1 cellular context compared by ENCODE assay signal in the genomic region with DNA sequence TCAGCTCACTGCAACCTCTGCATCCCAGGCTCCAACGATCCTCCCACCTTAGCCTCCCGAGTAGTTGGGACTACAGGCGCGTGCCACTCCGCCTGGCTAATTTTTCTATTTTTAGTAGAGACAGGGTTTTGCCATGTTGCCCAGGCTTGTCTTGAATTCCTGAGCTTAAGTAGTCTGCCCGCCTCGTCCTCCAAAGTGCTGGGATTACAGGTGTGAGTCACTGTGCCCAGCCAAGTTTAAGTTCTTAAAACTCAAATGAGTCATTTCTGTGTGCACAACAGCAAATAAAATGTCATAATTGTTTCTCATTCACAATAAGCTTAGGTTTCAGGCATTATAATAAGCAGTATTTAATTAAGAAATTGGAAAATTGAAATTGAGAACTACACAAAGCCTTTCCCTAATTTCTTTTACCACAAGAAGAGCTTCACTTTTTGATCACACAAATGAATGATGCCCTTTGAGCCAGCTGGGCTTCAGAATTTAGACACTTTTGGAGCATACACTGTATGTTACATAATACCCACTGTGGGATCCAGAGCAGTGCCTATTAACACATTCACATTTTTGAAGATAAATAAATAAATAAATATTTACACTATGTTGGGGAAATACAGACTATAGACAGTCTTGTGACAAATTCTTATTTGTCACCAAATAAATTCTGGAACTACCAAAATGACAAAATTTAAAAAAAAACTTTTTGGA.
A peak's percentile ranks its signal among the peaks of the same experiment; 100 is the strongest.
TF ChIP-seq lines count a peak whose summit lies in the region.

No MANE protein-coding gene starts in this region.

TF ChIP-seq in HEK293, 187 proteins besides CTCF, POLR2A, EP300 and RAD21 (continued from another document and continues in another):
- TF ChIP-seq, protein P1, sequence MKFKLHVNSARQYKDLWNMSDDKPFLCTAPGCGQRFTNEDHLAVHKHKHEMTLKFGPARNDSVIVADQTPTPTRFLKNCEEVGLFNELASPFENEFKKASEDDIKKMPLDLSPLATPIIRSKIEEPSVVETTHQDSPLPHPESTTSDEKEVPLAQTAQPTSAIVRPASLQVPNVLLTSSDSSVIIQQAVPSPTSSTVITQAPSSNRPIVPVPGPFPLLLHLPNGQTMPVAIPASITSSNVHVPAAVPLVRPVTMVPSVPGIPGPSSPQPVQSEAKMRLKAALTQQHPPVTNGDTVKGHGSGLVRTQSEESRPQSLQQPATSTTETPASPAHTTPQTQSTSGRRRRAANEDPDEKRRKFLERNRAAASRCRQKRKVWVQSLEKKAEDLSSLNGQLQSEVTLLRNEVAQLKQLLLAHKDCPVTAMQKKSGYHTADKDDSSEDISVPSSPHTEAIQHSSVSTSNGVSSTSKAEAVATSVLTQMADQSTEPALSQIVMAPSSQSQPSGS (tag by site-specific recombination; IDR thresholded peaks at IDR 0.05; ENCODE audit: low read depth) = no peak
- TF ChIP-seq, protein P2, sequence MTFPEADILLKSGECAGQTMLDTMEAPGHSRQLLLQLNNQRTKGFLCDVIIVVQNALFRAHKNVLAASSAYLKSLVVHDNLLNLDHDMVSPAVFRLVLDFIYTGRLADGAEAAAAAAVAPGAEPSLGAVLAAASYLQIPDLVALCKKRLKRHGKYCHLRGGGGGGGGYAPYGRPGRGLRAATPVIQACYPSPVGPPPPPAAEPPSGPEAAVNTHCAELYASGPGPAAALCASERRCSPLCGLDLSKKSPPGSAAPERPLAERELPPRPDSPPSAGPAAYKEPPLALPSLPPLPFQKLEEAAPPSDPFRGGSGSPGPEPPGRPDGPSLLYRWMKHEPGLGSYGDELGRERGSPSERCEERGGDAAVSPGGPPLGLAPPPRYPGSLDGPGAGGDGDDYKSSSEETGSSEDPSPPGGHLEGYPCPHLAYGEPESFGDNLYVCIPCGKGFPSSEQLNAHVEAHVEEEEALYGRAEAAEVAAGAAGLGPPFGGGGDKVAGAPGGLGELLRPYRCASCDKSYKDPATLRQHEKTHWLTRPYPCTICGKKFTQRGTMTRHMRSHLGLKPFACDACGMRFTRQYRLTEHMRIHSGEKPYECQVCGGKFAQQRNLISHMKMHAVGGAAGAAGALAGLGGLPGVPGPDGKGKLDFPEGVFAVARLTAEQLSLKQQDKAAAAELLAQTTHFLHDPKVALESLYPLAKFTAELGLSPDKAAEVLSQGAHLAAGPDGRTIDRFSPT (tag by site-specific recombination; IDR thresholded peaks at IDR 0.05) = peak; percentile 94
- no peak for TF ChIP-seq ZNF202 (tag by site-specific recombination; IDR thresholded peaks at IDR 0.05; ENCODE audit: borderline replicate concordance)
- TF ChIP-seq, protein P3, sequence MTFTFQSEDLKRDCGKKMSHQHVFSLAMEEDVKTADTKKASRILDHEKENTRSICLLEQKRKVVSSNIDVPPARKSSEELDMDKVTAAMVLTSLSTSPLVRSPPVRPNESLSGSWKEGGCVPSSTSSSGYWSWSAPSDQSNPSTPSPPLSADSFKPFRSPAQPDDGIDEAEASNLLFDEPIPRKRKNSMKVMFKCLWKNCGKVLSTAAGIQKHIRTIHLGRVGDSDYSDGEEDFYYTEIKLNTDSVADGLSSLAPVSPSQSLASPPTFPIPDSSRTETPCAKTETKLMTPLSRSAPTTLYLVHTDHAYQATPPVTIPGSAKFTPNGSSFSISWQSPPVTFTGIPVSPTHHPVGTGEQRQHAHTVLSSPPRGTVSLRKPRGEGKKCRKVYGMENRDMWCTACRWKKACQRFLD (tag by site-specific recombination; IDR thresholded peaks at IDR 0.05) = no peak
- TF ChIP-seq ZNF175 (tag by site-specific recombination; IDR thresholded peaks at IDR 0.05) = no peak
- TF ChIP-seq ZNF302 (tag by site-specific recombination; IDR thresholded peaks at IDR 0.05; ENCODE audit: low read depth) = no peak
- no peak for TF ChIP-seq ZNF561 (tag by site-specific recombination; IDR thresholded peaks at IDR 0.05; ENCODE audit: borderline replicate concordance)
- no peak for TF ChIP-seq ZNF416 (tag by site-specific recombination; IDR thresholded peaks at IDR 0.05)
- no peak for TF ChIP-seq ZIC2 (tag by site-specific recombination; IDR thresholded peaks at IDR 0.05)
- TF ChIP-seq, protein P4, sequence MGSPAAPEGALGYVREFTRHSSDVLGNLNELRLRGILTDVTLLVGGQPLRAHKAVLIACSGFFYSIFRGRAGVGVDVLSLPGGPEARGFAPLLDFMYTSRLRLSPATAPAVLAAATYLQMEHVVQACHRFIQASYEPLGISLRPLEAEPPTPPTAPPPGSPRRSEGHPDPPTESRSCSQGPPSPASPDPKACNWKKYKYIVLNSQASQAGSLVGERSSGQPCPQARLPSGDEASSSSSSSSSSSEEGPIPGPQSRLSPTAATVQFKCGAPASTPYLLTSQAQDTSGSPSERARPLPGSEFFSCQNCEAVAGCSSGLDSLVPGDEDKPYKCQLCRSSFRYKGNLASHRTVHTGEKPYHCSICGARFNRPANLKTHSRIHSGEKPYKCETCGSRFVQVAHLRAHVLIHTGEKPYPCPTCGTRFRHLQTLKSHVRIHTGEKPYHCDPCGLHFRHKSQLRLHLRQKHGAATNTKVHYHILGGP (tag by site-specific recombination; IDR thresholded peaks at IDR 0.05) = no peak
- no peak for TF ChIP-seq ZNF157 (tag by site-specific recombination; IDR thresholded peaks at IDR 0.05)
- no peak for TF ChIP-seq ZNF777 (tag by site-specific recombination; IDR thresholded peaks at IDR 0.05; ENCODE audit: borderline replicate concordance)
- peak; percentile 89 for TF ChIP-seq SCRT2 (tag by site-specific recombination; IDR thresholded peaks at IDR 0.05)
- no peak for TF ChIP-seq ZNF571 (tag by site-specific recombination; IDR thresholded peaks at IDR 0.05)
- TF ChIP-seq ZNF169 (tag by site-specific recombination; IDR thresholded peaks at IDR 0.05) = no peak
- TF ChIP-seq ZFP3 (tag by site-specific recombination; IDR thresholded peaks at IDR 0.05; ENCODE audit: low read depth) = no peak
- TF ChIP-seq ZBTB48 (tag by site-specific recombination; IDR thresholded peaks at IDR 0.05) = no peak
- TF ChIP-seq ZNF140 (tag by site-specific recombination; IDR thresholded peaks at IDR 0.05) = no peak
- TF ChIP-seq ZNF266 (tag by site-specific recombination; IDR thresholded peaks at IDR 0.05; ENCODE audit: low read depth) = no peak
- TF ChIP-seq ZBTB21 (tag by site-specific recombination; IDR thresholded peaks at IDR 0.05) = 0 out of 2 replicates have a peak, but pooled peaks have one; percentile 28
- TF ChIP-seq, protein P5, sequence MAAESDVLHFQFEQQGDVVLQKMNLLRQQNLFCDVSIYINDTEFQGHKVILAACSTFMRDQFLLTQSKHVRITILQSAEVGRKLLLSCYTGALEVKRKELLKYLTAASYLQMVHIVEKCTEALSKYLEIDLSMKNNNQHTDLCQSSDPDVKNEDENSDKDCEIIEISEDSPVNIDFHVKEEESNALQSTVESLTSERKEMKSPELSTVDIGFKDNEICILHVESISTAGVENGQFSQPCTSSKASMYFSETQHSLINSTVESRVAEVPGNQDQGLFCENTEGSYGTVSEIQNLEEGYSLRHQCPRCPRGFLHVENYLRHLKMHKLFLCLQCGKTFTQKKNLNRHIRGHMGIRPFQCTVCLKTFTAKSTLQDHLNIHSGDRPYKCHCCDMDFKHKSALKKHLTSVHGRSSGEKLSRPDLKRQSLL (tag by site-specific recombination; IDR thresholded peaks at IDR 0.05) = no peak
- TF ChIP-seq ZNF473 (tag by site-specific recombination; IDR thresholded peaks at IDR 0.05) = no peak
- TF ChIP-seq ZFP69B (tag by site-specific recombination; IDR thresholded peaks at IDR 0.05) = peak; percentile 68; the same call in 1 of the 2 replicates
- TF ChIP-seq ZNF292 (tag by site-specific recombination; IDR thresholded peaks at IDR 0.05; ENCODE audit: borderline replicate concordance, low read depth) = no peak
- TF ChIP-seq ZNF16 (tag by site-specific recombination; IDR thresholded peaks at IDR 0.05; ENCODE audit: low read depth) = no peak
- no peak for TF ChIP-seq ZNF621 (tag by site-specific recombination; IDR thresholded peaks at IDR 0.05)
- TF ChIP-seq, protein P6, sequence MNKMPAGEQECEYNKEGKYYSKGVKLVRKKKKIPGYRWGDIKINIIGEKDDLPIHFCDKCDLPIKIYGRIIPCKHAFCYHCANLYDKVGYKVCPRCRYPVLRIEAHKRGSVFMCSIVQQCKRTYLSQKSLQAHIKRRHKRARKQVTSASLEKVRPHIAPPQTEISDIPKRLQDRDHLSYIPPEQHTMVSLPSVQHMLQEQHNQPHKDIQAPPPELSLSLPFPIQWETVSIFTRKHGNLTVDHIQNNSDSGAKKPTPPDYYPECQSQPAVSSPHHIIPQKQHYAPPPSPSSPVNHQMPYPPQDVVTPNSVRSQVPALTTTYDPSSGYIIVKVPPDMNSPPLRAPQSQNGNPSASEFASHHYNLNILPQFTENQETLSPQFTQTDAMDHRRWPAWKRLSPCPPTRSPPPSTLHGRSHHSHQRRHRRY (tag by site-specific recombination; IDR thresholded peaks at IDR 0.05) = no peak
- no peak for TF ChIP-seq ZNF114 (tag by site-specific recombination; IDR thresholded peaks at IDR 0.05)
- TF ChIP-seq EGR2 (tag by site-specific recombination; IDR thresholded peaks at IDR 0.05; ENCODE audit: low read depth) = no peak
- no peak for TF ChIP-seq ZNF223 (tag by site-specific recombination; IDR thresholded peaks at IDR 0.05)
- TF ChIP-seq, protein P7, sequence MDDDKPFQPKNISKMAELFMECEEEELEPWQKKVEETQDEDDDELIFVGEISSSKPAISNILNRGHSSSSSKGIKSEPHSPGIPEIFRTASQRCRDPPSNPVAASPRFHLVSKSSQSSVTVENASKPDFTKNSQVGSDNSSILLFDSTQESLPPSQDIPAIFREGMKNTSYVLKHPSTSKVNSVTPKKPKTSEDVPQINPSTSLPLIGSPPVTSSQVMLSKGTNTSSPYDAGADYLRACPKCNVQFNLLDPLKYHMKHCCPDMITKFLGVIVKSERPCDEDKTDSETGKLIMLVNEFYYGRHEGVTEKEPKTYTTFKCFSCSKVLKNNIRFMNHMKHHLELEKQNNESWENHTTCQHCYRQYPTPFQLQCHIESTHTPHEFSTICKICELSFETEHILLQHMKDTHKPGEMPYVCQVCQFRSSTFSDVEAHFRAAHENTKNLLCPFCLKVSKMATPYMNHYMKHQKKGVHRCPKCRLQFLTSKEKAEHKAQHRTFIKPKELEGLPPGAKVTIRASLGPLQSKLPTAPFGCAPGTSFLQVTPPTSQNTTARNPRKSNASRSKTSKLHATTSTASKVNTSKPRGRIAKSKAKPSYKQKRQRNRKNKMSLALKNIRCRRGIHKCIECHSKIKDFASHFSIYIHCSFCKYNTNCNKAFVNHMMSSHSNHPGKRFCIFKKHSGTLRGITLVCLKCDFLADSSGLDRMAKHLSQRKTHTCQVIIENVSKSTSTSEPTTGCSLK (tag by site-specific recombination; IDR thresholded peaks at IDR 0.05) = no peak
- TF ChIP-seq ZBTB7A (tag by site-specific recombination; IDR thresholded peaks at IDR 0.05; ENCODE audit: low read depth) = no peak
- TF ChIP-seq, protein P8, sequence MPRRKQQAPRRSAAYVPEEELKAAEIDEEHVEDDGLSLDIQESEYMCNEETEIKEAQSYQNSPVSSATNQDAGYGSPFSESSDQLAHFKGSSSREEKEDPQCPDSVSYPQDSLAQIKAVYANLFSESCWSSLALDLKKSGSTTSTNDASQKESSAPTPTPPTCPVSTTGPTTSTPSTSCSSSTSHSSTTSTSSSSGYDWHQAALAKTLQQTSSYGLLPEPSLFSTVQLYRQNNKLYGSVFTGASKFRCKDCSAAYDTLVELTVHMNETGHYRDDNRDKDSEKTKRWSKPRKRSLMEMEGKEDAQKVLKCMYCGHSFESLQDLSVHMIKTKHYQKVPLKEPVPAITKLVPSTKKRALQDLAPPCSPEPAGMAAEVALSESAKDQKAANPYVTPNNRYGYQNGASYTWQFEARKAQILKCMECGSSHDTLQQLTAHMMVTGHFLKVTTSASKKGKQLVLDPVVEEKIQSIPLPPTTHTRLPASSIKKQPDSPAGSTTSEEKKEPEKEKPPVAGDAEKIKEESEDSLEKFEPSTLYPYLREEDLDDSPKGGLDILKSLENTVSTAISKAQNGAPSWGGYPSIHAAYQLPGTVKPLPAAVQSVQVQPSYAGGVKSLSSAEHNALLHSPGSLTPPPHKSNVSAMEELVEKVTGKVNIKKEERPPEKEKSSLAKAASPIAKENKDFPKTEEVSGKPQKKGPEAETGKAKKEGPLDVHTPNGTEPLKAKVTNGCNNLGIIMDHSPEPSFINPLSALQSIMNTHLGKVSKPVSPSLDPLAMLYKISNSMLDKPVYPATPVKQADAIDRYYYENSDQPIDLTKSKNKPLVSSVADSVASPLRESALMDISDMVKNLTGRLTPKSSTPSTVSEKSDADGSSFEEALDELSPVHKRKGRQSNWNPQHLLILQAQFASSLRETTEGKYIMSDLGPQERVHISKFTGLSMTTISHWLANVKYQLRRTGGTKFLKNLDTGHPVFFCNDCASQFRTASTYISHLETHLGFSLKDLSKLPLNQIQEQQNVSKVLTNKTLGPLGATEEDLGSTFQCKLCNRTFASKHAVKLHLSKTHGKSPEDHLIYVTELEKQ (tag by site-specific recombination; IDR thresholded peaks at IDR 0.05; ENCODE audit: borderline replicate concordance) = peak; percentile 94
- no peak for TF ChIP-seq ZNF626 (tag by site-specific recombination; IDR thresholded peaks at IDR 0.05)
- TF ChIP-seq SP3 (tag by site-specific recombination; IDR thresholded peaks at IDR 0.05) = peak; percentile 80
- no peak for TF ChIP-seq ZNF549 (tag by site-specific recombination; IDR thresholded peaks at IDR 0.05)
- peak; percentile 55 for TF ChIP-seq ZNF335 (tag by site-specific recombination; conservative IDR thresholded peaks at IDR 0.05)
- TF ChIP-seq RBAK (tag by site-specific recombination; IDR thresholded peaks at IDR 0.05) = no peak
- peak; percentile 95 for TF ChIP-seq ZEB2 (tag by site-specific recombination; IDR thresholded peaks at IDR 0.05)
- peak; percentile 70 for TF ChIP-seq GLIS1 (tag by site-specific recombination; IDR thresholded peaks at IDR 0.05)
- no peak for TF ChIP-seq ZNF701 (tag by site-specific recombination; IDR thresholded peaks at IDR 0.05)
- TF ChIP-seq, protein P9, sequence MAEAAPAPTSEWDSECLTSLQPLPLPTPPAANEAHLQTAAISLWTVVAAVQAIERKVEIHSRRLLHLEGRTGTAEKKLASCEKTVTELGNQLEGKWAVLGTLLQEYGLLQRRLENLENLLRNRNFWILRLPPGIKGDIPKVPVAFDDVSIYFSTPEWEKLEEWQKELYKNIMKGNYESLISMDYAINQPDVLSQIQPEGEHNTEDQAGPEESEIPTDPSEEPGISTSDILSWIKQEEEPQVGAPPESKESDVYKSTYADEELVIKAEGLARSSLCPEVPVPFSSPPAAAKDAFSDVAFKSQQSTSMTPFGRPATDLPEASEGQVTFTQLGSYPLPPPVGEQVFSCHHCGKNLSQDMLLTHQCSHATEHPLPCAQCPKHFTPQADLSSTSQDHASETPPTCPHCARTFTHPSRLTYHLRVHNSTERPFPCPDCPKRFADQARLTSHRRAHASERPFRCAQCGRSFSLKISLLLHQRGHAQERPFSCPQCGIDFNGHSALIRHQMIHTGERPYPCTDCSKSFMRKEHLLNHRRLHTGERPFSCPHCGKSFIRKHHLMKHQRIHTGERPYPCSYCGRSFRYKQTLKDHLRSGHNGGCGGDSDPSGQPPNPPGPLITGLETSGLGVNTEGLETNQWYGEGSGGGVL (tag by site-specific recombination; IDR thresholded peaks at IDR 0.05) = peak; percentile 54
- TF ChIP-seq WT1 (tag by site-specific recombination; IDR thresholded peaks at IDR 0.05) = peak; percentile 75
